Comparison of ENCODE assay signal across 8 cellular contexts in genomic region chr5:68252678-68253520, GRCh38. TPM values are rescaled to one million over a fixed set of nuclear protein-coding genes. Genes with fewer than 3 reads are reported as not detected.
DNase-seq lines count a peak whose midpoint lies in the region; ATAC-seq, FAIRE-seq and TF ChIP-seq lines count a peak whose summit lies in the region.

No MANE protein-coding gene starts in this region.

- peaks cover 84% of the 10 kb centered on the region for H3K4me1 Mint-ChIP-seq in activated naive CD8-positive, alpha-beta T cell treated with anti-CD3 and anti-CD28 coated beads for 36 hours
- peaks cover 59% of the 10 kb centered on the region for H3K4me1 Mint-ChIP-seq in glutamatergic neuron (ENCODE audit: low read depth, unreplicated experiment)

- no peak overlapping the region for H3K9ac ChIP-seq in NT2/D1 (ENCODE audit: insufficient read length, low read depth)
- no peak overlapping the region for H3K9ac ChIP-seq in parathyroid adenoma

- no peak for TF ChIP-seq POLR2A in A549 (IDR thresholded peaks at IDR 0.05; ENCODE audit: low read length)

- TF ChIP-seq EP300 in A549 (IDR thresholded peaks at IDR 0.05) = no peak

- H3K4me3 ChIP-seq in A549 (no peak overlapping the region), NT2/D1 (ENCODE audit: insufficient read length, low read depth) (no peak overlapping the region), parathyroid adenoma (ENCODE audit: low read depth, low read length) (no peak overlapping the region)

- TF ChIP-seq CTCF in A549 (IDR thresholded peaks at IDR 0.05) (peak; percentile 79), GM10266 (IDR thresholded peaks at IDR 0.05; ENCODE audit: control insufficient read depth, insufficient read depth, low read depth, missing control alignments) (peak; percentile 75), glutamatergic neuron (IDR thresholded peaks at IDR 0.05; ENCODE audit: partially characterized antibody, unreplicated experiment) (peak; percentile 59), parathyroid adenoma (IDR thresholded peaks at IDR 0.05) (peak; percentile 81)

- POLR2A ChIA-PET in A549 (lab: Yijun Ruan, JAX) = interaction anchor here (1.1 to 1.2 kb wide), 2 partner anchors 38 to 1087 kb away, joined by 3 to 5 read pairs; partner anchors contain the start of gene PIK3R1

- no peaks in the 10 kb centered on the region for H3K36me3 ChIP-seq in NT2/D1 (ENCODE audit: insufficient read depth, insufficient read length, low read length)
- no peaks in the 10 kb centered on the region for H3K36me3 ChIP-seq in parathyroid adenoma (ENCODE audit: control insufficient read depth, insufficient read depth, low read length)

- no peaks in the 10 kb centered on the region for H3K9me3 ChIP-seq in A549
- no peaks in the 10 kb centered on the region for H3K9me3 ChIP-seq in NT2/D1 (ENCODE audit: insufficient read depth, low read length)
- no peaks in the 10 kb centered on the region for H3K9me3 ChIP-seq in parathyroid adenoma (ENCODE audit: control insufficient read depth, low read length)

- 0 out of 3 replicates have a peak, but pooled peaks cover 4% of the 10 kb centered on the region for H3K4me1 ChIP-seq in A549
- no peaks in the 10 kb centered on the region for H3K4me1 ChIP-seq in NT2/D1 (ENCODE audit: insufficient read depth, insufficient read length)
- H3K4me1 ChIP-seq in parathyroid adenoma = peaks cover 38% of the 10 kb centered on the region

- no peak overlapping the region for H3K4me3 Mint-ChIP-seq in activated naive CD8-positive, alpha-beta T cell treated with anti-CD3 and anti-CD28 coated beads for 36 hours
- peak overlapping the region; percentile 1 for H3K4me3 Mint-ChIP-seq in glutamatergic neuron (ENCODE audit: unreplicated experiment)

- peaks cover 15% of the 10 kb centered on the region for H3K36me3 Mint-ChIP-seq in activated naive CD8-positive, alpha-beta T cell treated with anti-CD3 and anti-CD28 coated beads for 36 hours
- no peaks in the 10 kb centered on the region for H3K36me3 Mint-ChIP-seq in glutamatergic neuron (ENCODE audit: unreplicated experiment)

- ATAC-seq in A549 (peak; percentile 96), HG03175 (IDR thresholded peaks at IDR 0.05; ENCODE audit: unreplicated experiment) (peak; percentile 70)

- no peak overlapping the region for H2AFZ ChIP-seq in parathyroid adenoma

- DNase-seq in A549 (ENCODE audit: low read depth in 1 of 2, low spot score in 1 of 2) (peak; percentile 64 to 67), GM10266 (ENCODE audit: extremely low spot score) (peak; percentile 51), NT2/D1 (ENCODE audit: low read depth, low spot score) (peak; percentile 40), glutamatergic neuron (peak; percentile 67), posterior vena cava (ENCODE audit: low spot score) (no peak)
- DNase-seq in activated naive CD8-positive, alpha-beta T cell treated with anti-CD3 and anti-CD28 coated beads for 36 hours = peak; percentile 32

- intact Hi-C loops in posterior vena cava (cut with DNase I) = loop anchor here in 1 of 2 donors (5.0 kb wide), 1 partner anchor 1006 kb away; no protein-coding TSS in a partner anchor

- peaks cover 32% of the 10 kb centered on the region for H3K79me2 ChIP-seq in parathyroid adenoma

- CTCF ChIA-PET in A549 (lab: Yijun Ruan, JAX) = interaction anchor here (0.6 to 2.2 kb wide), 37 partner anchors 11 to 1946 kb away, joined by 3 to 35 read pairs (median 4); partner anchors contain the start of gene PIK3R1

- H3K9me3 Mint-ChIP-seq in activated naive CD8-positive, alpha-beta T cell treated with anti-CD3 and anti-CD28 coated beads for 36 hours = no peaks in the 10 kb centered on the region
- peaks cover 6% of the 10 kb centered on the region for H3K9me3 Mint-ChIP-seq in glutamatergic neuron (ENCODE audit: unreplicated experiment)

- 45% methylated on average over 6 of the region's 6 CpGs for WGBS in A549 (ENCODE audit: missing lambda C conversion rate)

- no peak for FAIRE-seq in A549 (lab: Jason Lieb, UNC)

- H3K4me2 ChIP-seq in A549 = no peak overlapping the region
- peak overlapping the region; percentile 8 for H3K4me2 ChIP-seq in parathyroid adenoma (ENCODE audit: low read length)

- no peak overlapping the region for H3K27ac Mint-ChIP-seq in activated naive CD8-positive, alpha-beta T cell treated with anti-CD3 and anti-CD28 coated beads for 36 hours
- H3K27ac Mint-ChIP-seq in glutamatergic neuron (ENCODE audit: unreplicated experiment) = peak overlapping the region; percentile 25

- H3K27ac ChIP-seq in A549 (no peak overlapping the region), parathyroid adenoma (peak overlapping the region; percentile 36)

- H3K27me3 Mint-ChIP-seq in activated naive CD8-positive, alpha-beta T cell treated with anti-CD3 and anti-CD28 coated beads for 36 hours = no peaks in the 10 kb centered on the region
- no peaks in the 10 kb centered on the region for H3K27me3 Mint-ChIP-seq in glutamatergic neuron (ENCODE audit: unreplicated experiment)

- TF ChIP-seq RAD21 in A549 (conservative IDR thresholded peaks at IDR 0.05 in 1 of 2, IDR thresholded peaks at IDR 0.05 in 1 of 2) = peak; percentile 89 to 90

- H3K27me3 ChIP-seq in NT2/D1 (ENCODE audit: insufficient read depth, insufficient read length) (no peaks in the 10 kb centered on the region), parathyroid adenoma (ENCODE audit: control insufficient read depth, insufficient read depth, low read length) (no peaks in the 10 kb centered on the region)

TF ChIP-seq in A549, 52 proteins besides CTCF, POLR2A, EP300 and RAD21:
- TF ChIP-seq SMC3 (IDR thresholded peaks at IDR 0.05) = peak; percentile 78
- no peak for TF ChIP-seq CHD4 (IDR thresholded peaks at IDR 0.05; ENCODE audit: borderline replicate concordance)
TF ChIP-seq in A549: peak in this region for 1.

RNA-seq across cellular contexts. Expression of gene PIK3R1, which starts 37.3 kb away (rescaled TPM):
- polyA plus RNA-seq in A549 (2011; rRNA removed) (5.7 and 8.8 TPM in 2 replicates), A549 (2017; fragmentation: RNase III; extraction: RNeasy Plus Mini Kit Qiagen cat#74134 plus additional on column Dnase treatment) (5.5 to 6.0 TPM (median 5.7 TPM) in 3 replicates)
- 1.2 and 1.4 TPM in 2 replicates for polyA plus RNA-seq in A549 (2012; cell fraction: cytosol; rRNA removed)
- 0.86 and 1.9 TPM in 2 replicates for polyA plus RNA-seq in A549 (2012; cell fraction: nucleus; rRNA removed)
- polyA minus RNA-seq in A549 (2011; rRNA and poly(A)+ RNA removed) = 10.2 and 16.1 TPM in 2 replicates
- 10 to 100 TPM; 39.7 to 41.6 TPM for total RNA-seq in activated naive CD8-positive, alpha-beta T cell treated with anti-CD3 and anti-CD28 coated beads for 36 hours
- total RNA-seq in glutamatergic neuron (ENCODE audit: unreplicated experiment) (49.4 TPM), posterior vena cava (100 to 1,000 TPM in 1 of 2 donors, 10 to 100 TPM in 1; 65.2 to 172 TPM)
